Comparison of ENCODE assay signal across 27 cellular contexts in genomic region chr20:15544727-15545126, GRCh38.
"Had no signal": no experiment of that assay in that cellular context is flagged by ENCODE, and none has a peak within 500 bp of the region (broad histone marks: within the 10 kb centered on the region; RNA-seq: fewer than 3 reads in every experiment).

No MANE protein-coding gene starts in this region.

- H3K4me3 Mint-ChIP-seq: activated CD4-positive, alpha-beta T cell treated with anti-CD3 and anti-CD28 coated beads for 36 hours; activated CD4-positive, alpha-beta T cell treated with anti-CD3 and anti-CD28 coated beads, Interleukin-2, amount 10 ng/mL, durations not matched to agents 7 days and 5 days; activated CD8-positive, alpha-beta T cell treated with anti-CD3 and anti-CD28 coated beads, Interleukin-2, amount 10 ng/mL, durations not matched to agents 7 days and 5 days; activated naive CD4-positive, alpha-beta T cell treated with anti-CD3 and anti-CD28 coated beads, Interleukin-2, amount 50 U/mL, for 24 hours; activated naive CD8-positive, alpha-beta T cell treated with anti-CD3 and anti-CD28 coated beads, Interleukin-2, amount 10 ng/mL, durations not matched to agents 7 days and 5 days; activated T-cell treated with anti-CD3 and anti-CD28 coated beads, Interleukin-2, amount 50 U/mL, for 24 hours; T-helper 1 cell treated with Interleukin-12 subunit alpha and Interleukin-12 subunit beta and Interleukin-4 antibody, amounts not matched to agents 30 μg/mL and 1 μg/mL, for 36 hours; T-helper 2 cell treated with Interferon-gamma antibody and Interleukin-4, amounts not matched to agents 5 μg/mL and 100 μg/mL, for 36 hours had no signal

- H3K4me1 ChIP-seq: ascending aorta, breast epithelium, Peyer's patch, SJSA1 had no signal

- DNase-seq: activated CD4-positive, alpha-beta T cell treated with anti-CD3 and anti-CD28 coated beads for 36 hours; activated CD4-positive, alpha-beta T cell treated with anti-CD3 and anti-CD28 coated beads, Interleukin-2, amount 10 ng/mL, durations not matched to agents 7 days and 5 days; activated CD4-positive, alpha-beta T cell treated with anti-CD3 and anti-CD28 coated beads, Interleukin-2, amount 50 U/mL, for 48 hours; activated CD8-positive, alpha-beta T cell treated with anti-CD3 and anti-CD28 coated beads, Interleukin-2, amount 10 ng/mL, durations not matched to agents 7 days and 5 days; activated gamma-delta T cell; activated naive CD4-positive, alpha-beta T cell treated with Interleukin-2 at 50 U/mL for 16 hours; activated naive CD8-positive, alpha-beta T cell treated with anti-CD3 and anti-CD28 coated beads, Interleukin-2, amount 10 ng/mL, durations not matched to agents 7 days and 5 days; activated T-cell treated with anti-CD3 and anti-CD28 coated beads, Interleukin-2, amount 50 U/mL, for 24 hours; NCI-H1092 treated with DMSO at 0.1 percent for 48 hours; NCI-H1417; NCI-H187 treated with DMSO at 0.1 percent for 48 hours; NCI-H2227 treated with DMSO at 0.1 percent for 48 hours; NCI-H446 treated with DMSO at 0.1 percent for 48 hours; NCI-H69; PC-3; Peyer's patch; RPMI8226; SHP77 treated with DMSO at 0.1 percent for 48 hours; SK-N-SH had no signal

- H3K4me2 ChIP-seq: SK-N-SH had no signal

- H3K9me2 ChIP-seq: SK-N-SH had no signal

- H3K4me1 Mint-ChIP-seq: activated CD4-positive, alpha-beta T cell treated with anti-CD3 and anti-CD28 coated beads for 36 hours; activated CD4-positive, alpha-beta T cell treated with anti-CD3 and anti-CD28 coated beads, Interleukin-2, amount 10 ng/mL, durations not matched to agents 7 days and 5 days; activated naive CD4-positive, alpha-beta T cell treated with anti-CD3 and anti-CD28 coated beads, Interleukin-2, amount 50 U/mL, for 24 hours; activated naive CD8-positive, alpha-beta T cell treated with anti-CD3 and anti-CD28 coated beads, Interleukin-2, amount 10 ng/mL, durations not matched to agents 7 days and 5 days had no signal

- H3K36me3 Mint-ChIP-seq: activated naive CD4-positive, alpha-beta T cell treated with anti-CD3 and anti-CD28 coated beads, Interleukin-2, amount 50 U/mL, for 24 hours; activated naive CD8-positive, alpha-beta T cell treated with anti-CD3 and anti-CD28 coated beads, Interleukin-2, amount 10 ng/mL, durations not matched to agents 7 days and 5 days had no signal

- H3K9me3 ChIP-seq: ascending aorta, breast epithelium, Peyer's patch, SK-N-SH had no signal

- ATAC-seq: activated CD4-positive, alpha-beta T cell treated with anti-CD3 and anti-CD28 coated beads for 36 hours; activated CD8-positive, alpha-beta T cell treated with anti-CD3 and anti-CD28 coated beads, Interleukin-2, amount 10 ng/mL, durations not matched to agents 7 days and 5 days; K562; PC-3 had no signal

- H3K27me3 ChIP-seq: ascending aorta, breast epithelium, Peyer's patch, SJSA1 had no signal

- H3K27ac ChIP-seq: ascending aorta, breast epithelium, Peyer's patch, SJSA1 had no signal

- H3K27ac Mint-ChIP-seq: activated CD4-positive, alpha-beta T cell treated with anti-CD3 and anti-CD28 coated beads for 36 hours; activated CD4-positive, alpha-beta T cell treated with anti-CD3 and anti-CD28 coated beads, Interleukin-2, amount 10 ng/mL, durations not matched to agents 7 days and 5 days; activated CD8-positive, alpha-beta T cell treated with anti-CD3 and anti-CD28 coated beads, Interleukin-2, amount 10 ng/mL, durations not matched to agents 7 days and 5 days; activated naive CD4-positive, alpha-beta T cell treated with anti-CD3 and anti-CD28 coated beads, Interleukin-2, amount 50 U/mL, for 24 hours; activated naive CD8-positive, alpha-beta T cell treated with anti-CD3 and anti-CD28 coated beads, Interleukin-2, amount 10 ng/mL, durations not matched to agents 7 days and 5 days; activated T-cell treated with anti-CD3 and anti-CD28 coated beads, Interleukin-2, amount 50 U/mL, for 24 hours; activated T-helper 2 cell treated with anti-CD3 and anti-CD28 coated beads, Interferon-gamma antibody, Interleukin-2, Interleukin-4, amounts not matched to agents 10 μg/mL and 5 μg/mL and 100 μg/mL, durations not matched to agents 14 hours and 24 hours and 36 hours; T-helper 1 cell treated with Interleukin-12 subunit alpha and Interleukin-12 subunit beta and Interleukin-4 antibody, amounts not matched to agents 30 μg/mL and 1 μg/mL, for 36 hours; T-helper 2 cell treated with Interferon-gamma antibody and Interleukin-4, amounts not matched to agents 5 μg/mL and 100 μg/mL, for 36 hours had no signal

- H3K27me3 Mint-ChIP-seq: activated CD4-positive, alpha-beta T cell treated with anti-CD3 and anti-CD28 coated beads for 36 hours; activated CD4-positive, alpha-beta T cell treated with anti-CD3 and anti-CD28 coated beads, Interleukin-2, amount 10 ng/mL, durations not matched to agents 7 days and 5 days; activated naive CD4-positive, alpha-beta T cell treated with anti-CD3 and anti-CD28 coated beads, Interleukin-2, amount 50 U/mL, for 24 hours; activated naive CD8-positive, alpha-beta T cell treated with anti-CD3 and anti-CD28 coated beads, Interleukin-2, amount 10 ng/mL, durations not matched to agents 7 days and 5 days; activated T-cell treated with anti-CD3 and anti-CD28 coated beads, Interleukin-2, amount 50 U/mL, for 24 hours had no signal

- H3K36me3 ChIP-seq: ascending aorta, breast epithelium, Peyer's patch, SJSA1 had no signal

- H3K4me3 ChIP-seq: ascending aorta, breast epithelium, K562, Peyer's patch, SJSA1 had no signal
